8 cellular contexts compared by ENCODE assay signal in genomic region chr1:10514490-10515235, GRCh38. TPM values are rescaled to one million over a fixed set of nuclear protein-coding genes. Genes with fewer than 3 reads are reported as not detected.
DNase-seq lines count a peak whose midpoint lies in the region; TF ChIP-seq lines count a peak whose summit lies in the region.

No MANE protein-coding gene starts in this region.

- in situ Hi-C loops in GM23248 (cut with MboI), result loop anchor here (5.0 kb wide), 1 partner anchor 348 kb away; no protein-coding TSS in a partner anchor

- H3K4me1 Mint-ChIP-seq in activated CD4-positive, alpha-beta memory T cell treated with anti-CD3 and anti-CD28 coated beads for 36 hours (ENCODE audit: low read depth), result peaks cover 78% of the 10 kb centered on the region
- H3K4me1 Mint-ChIP-seq in activated T-helper 2 cell treated with anti-CD3 and anti-CD28 coated beads, Interferon-gamma antibody, Interleukin-2, Interleukin-4, amounts not matched to agents 10 μg/mL and 5 μg/mL and 100 μg/mL, durations not matched to agents 14 hours and 24 hours and 36 hours (ENCODE audit: low read depth), result peaks cover 68% of the 10 kb centered on the region

- H3K9me3 Mint-ChIP-seq in activated CD4-positive, alpha-beta memory T cell treated with anti-CD3 and anti-CD28 coated beads for 36 hours, result no peaks in the 10 kb centered on the region
- no peaks in the 10 kb centered on the region for H3K9me3 Mint-ChIP-seq in activated T-helper 2 cell treated with anti-CD3 and anti-CD28 coated beads, Interferon-gamma antibody, Interleukin-2, Interleukin-4, amounts not matched to agents 10 μg/mL and 5 μg/mL and 100 μg/mL, durations not matched to agents 14 hours and 24 hours and 36 hours

- H3K4me3 Mint-ChIP-seq in activated CD4-positive, alpha-beta memory T cell treated with anti-CD3 and anti-CD28 coated beads for 36 hours, result no peak overlapping the region
- no peak overlapping the region for H3K4me3 Mint-ChIP-seq in activated T-helper 2 cell treated with anti-CD3 and anti-CD28 coated beads, Interferon-gamma antibody, Interleukin-2, Interleukin-4, amounts not matched to agents 10 μg/mL and 5 μg/mL and 100 μg/mL, durations not matched to agents 14 hours and 24 hours and 36 hours (ENCODE audit: low read depth)

- DNase-seq in BJ (ENCODE audit: low read depth) (no peak), GM23248 (peak; percentile 63), NCI-H526 treated with DMSO at 0.1 percent for 48 hours (lab: John Stamatoyannopoulos, UW) (peak; percentile 9), cerebellar cortex (ENCODE audit: low spot score) (peak; percentile 56), SIG-M5 treated with dmso at 0.1 percent for 504 hours (lab: John Stamatoyannopoulos, UW; ENCODE audit: unreplicated experiment) (no peak)
- no peak for DNase-seq in activated CD4-positive, alpha-beta memory T cell treated with anti-CD3 and anti-CD28 coated beads for 36 hours
- DNase-seq in activated T-helper 2 cell treated with anti-CD3 and anti-CD28 coated beads, Interferon-gamma antibody, Interleukin-2, Interleukin-4, amounts not matched to agents 10 μg/mL and 5 μg/mL and 100 μg/mL, durations not matched to agents 14 hours and 24 hours and 36 hours (ENCODE audit: low spot score), result no peak

- H3K9me3 ChIP-seq in GM23248 (ENCODE audit: low read depth) (no peaks in the 10 kb centered on the region), neural cell (ENCODE audit: low read length) (no peaks in the 10 kb centered on the region)

- no peak overlapping the region for H3K9ac ChIP-seq in GM23248
- H3K9ac ChIP-seq in neural cell (ENCODE audit: low read length), result no peak overlapping the region

- H3K36me3 Mint-ChIP-seq in activated CD4-positive, alpha-beta memory T cell treated with anti-CD3 and anti-CD28 coated beads for 36 hours, result peaks cover 2% of the 10 kb centered on the region
- H3K36me3 Mint-ChIP-seq in activated T-helper 2 cell treated with anti-CD3 and anti-CD28 coated beads, Interferon-gamma antibody, Interleukin-2, Interleukin-4, amounts not matched to agents 10 μg/mL and 5 μg/mL and 100 μg/mL, durations not matched to agents 14 hours and 24 hours and 36 hours (ENCODE audit: low read depth), result peaks cover 26% of the 10 kb centered on the region

- TF ChIP-seq EP300 in neural cell (conservative IDR thresholded peaks at IDR 0.05; ENCODE audit: poor library complexity, severe bottlenecking), result no peak

- CTCF ChIA-PET in BJ (lab: Yijun Ruan, JAX), result interaction anchor here (0.6 to 9.4 kb wide), 7 partner anchors 14 to 428 kb away, joined by 3 to 99 read pairs (median 4); no protein-coding TSS in a partner anchor
- CTCF ChIA-PET in activated CD4-positive, alpha-beta memory T cell treated with anti-CD3 and anti-CD28 coated beads for 36 hours (lab: Charles Lee), result interaction anchor here (1.2 to 9.9 kb wide), 2 partner anchors 19 to 178 kb away, joined by 4 to 159 read pairs; no protein-coding TSS in a partner anchor

- H3K27ac Mint-ChIP-seq in activated CD4-positive, alpha-beta memory T cell treated with anti-CD3 and anti-CD28 coated beads for 36 hours, result no peak overlapping the region
- H3K27ac Mint-ChIP-seq in activated T-helper 2 cell treated with anti-CD3 and anti-CD28 coated beads, Interferon-gamma antibody, Interleukin-2, Interleukin-4, amounts not matched to agents 10 μg/mL and 5 μg/mL and 100 μg/mL, durations not matched to agents 14 hours and 24 hours and 36 hours, result no peak overlapping the region

- peaks cover 87% of the 10 kb centered on the region for H3K79me2 ChIP-seq in GM23248 (ENCODE audit: insufficient read depth)
- H3K79me2 ChIP-seq in neural cell (replicated peaks; ENCODE audit: insufficient read depth, low read length), result peaks cover 9% of the 10 kb centered on the region

- H3K27ac ChIP-seq in GM23248 (no peak overlapping the region), neural cell (ENCODE audit: low read length) (no peak overlapping the region)

- no peaks in the 10 kb centered on the region for H3K9me2 ChIP-seq in GM23248 (ENCODE audit: insufficient read depth)
- no peaks in the 10 kb centered on the region for H3K9me2 ChIP-seq in neural cell (ENCODE audit: insufficient read depth, low read length)

- peaks cover 28% of the 10 kb centered on the region for H3K4me1 ChIP-seq in GM23248 (ENCODE audit: insufficient read depth)

- H3K4me3 ChIP-seq in BJ (ENCODE audit: low read depth, low read length), result no peak overlapping the region
- H3K4me3 ChIP-seq in GM23248, result no peak overlapping the region
- H3K4me3 ChIP-seq in neural cell (ENCODE audit: low read length), result no peak overlapping the region

- H3K27me3 Mint-ChIP-seq in activated CD4-positive, alpha-beta memory T cell treated with anti-CD3 and anti-CD28 coated beads for 36 hours, result no peaks in the 10 kb centered on the region
- H3K27me3 Mint-ChIP-seq in activated T-helper 2 cell treated with anti-CD3 and anti-CD28 coated beads, Interferon-gamma antibody, Interleukin-2, Interleukin-4, amounts not matched to agents 10 μg/mL and 5 μg/mL and 100 μg/mL, durations not matched to agents 14 hours and 24 hours and 36 hours (ENCODE audit: low read depth), result no peaks in the 10 kb centered on the region

- POLR2A ChIA-PET in BJ (lab: Charles Lee), result no interaction called here
- POLR2A ChIA-PET in activated CD4-positive, alpha-beta memory T cell treated with anti-CD3 and anti-CD28 coated beads for 36 hours (lab: Charles Lee), result no interaction called here

- WGBS in GM23248 (ENCODE audit: low coverage in 1 of 2, low lambda C conversion rate in 2 of 2, missing lambda C conversion rate in 2 of 2), 2 experiments, result 83 to 88% methylated on average over 8 of the region's 8 CpGs

- TF ChIP-seq RAD21 in neural cell (conservative IDR thresholded peaks at IDR 0.05), result peak; percentile 82

- H2AFZ ChIP-seq in GM23248, result no peak overlapping the region
- H2AFZ ChIP-seq in neural cell (ENCODE audit: low read depth, low read length), result no peak overlapping the region

- H3K27me3 ChIP-seq in BJ (ENCODE audit: control insufficient read depth, insufficient read depth, low read length), result no peaks in the 10 kb centered on the region
- no peaks in the 10 kb centered on the region for H3K27me3 ChIP-seq in GM23248 (replicated peaks; ENCODE audit: insufficient read depth)
- no peaks in the 10 kb centered on the region for H3K27me3 ChIP-seq in neural cell (ENCODE audit: insufficient read depth, low read depth, low read length)

- TF ChIP-seq CTCF in BJ (IDR thresholded peaks at IDR 0.05; ENCODE audit: insufficient read depth, low read depth, low read length) (peak; percentile 66), neural cell (IDR thresholded peaks at IDR 0.05; ENCODE audit: poor library complexity, severe bottlenecking) (peak; percentile 76)

- no peaks in the 10 kb centered on the region; the same call in 1 of the 2 replicates for H3K36me3 ChIP-seq in BJ (ENCODE audit: control insufficient read depth, insufficient read depth, low read length)
- H3K36me3 ChIP-seq in GM23248 (ENCODE audit: low read depth), result no peaks in the 10 kb centered on the region
- H3K36me3 ChIP-seq in neural cell (ENCODE audit: insufficient read depth, low read length), result no peaks in the 10 kb centered on the region

- H3F3A ChIP-seq in GM23248 (ENCODE audit: insufficient read depth), result peaks cover 39% of the 10 kb centered on the region
- peaks cover 5% of the 10 kb centered on the region for H3F3A ChIP-seq in neural cell (ENCODE audit: insufficient read depth, low read length, poor library complexity, severe bottlenecking)

- intact Hi-C loops in activated CD4-positive, alpha-beta memory T cell treated with anti-CD3 and anti-CD28 coated beads for 36 hours (cut with micrococcal nuclease), result loop anchor here (5.0 to 10.0 kb wide), 2 partner anchors 300 to 612 kb away; partner anchors contain the start of gene KIF1B
- intact Hi-C loops in activated T-helper 2 cell treated with anti-CD3 and anti-CD28 coated beads, Interferon-gamma antibody, Interleukin-2, Interleukin-4, amounts not matched to agents 10 μg/mL and 5 μg/mL and 100 μg/mL, durations not matched to agents 14 hours and 24 hours and 36 hours (cut with micrococcal nuclease), result loop anchor here (5.0 to 10.0 kb wide), 4 partner anchors 50 to 428 kb away; partner anchors contain the start of gene CASZ1

- no peaks in the 10 kb centered on the region for H4K20me1 ChIP-seq in GM23248 (ENCODE audit: insufficient read depth)
- no peaks in the 10 kb centered on the region for H4K20me1 ChIP-seq in neural cell (ENCODE audit: insufficient read depth)

- H3K4me2 ChIP-seq in GM23248 (ENCODE audit: unreplicated experiment), result no peak overlapping the region
- H3K4me2 ChIP-seq in neural cell (ENCODE audit: low read length), result no peak overlapping the region

TF ChIP-seq in neural cell, 6 proteins besides CTCF, POLR2A, EP300 and RAD21:
- no peak for TF ChIP-seq POLR2AphosphoS5 (IDR thresholded peaks at IDR 0.05)
- TF ChIP-seq SMC3 (conservative IDR thresholded peaks at IDR 0.05; ENCODE audit: poor library complexity), result peak; percentile 79

RNA-seq across cellular contexts. Expression of gene PEX14, which starts 39.9 kb away (rescaled TPM):
- 3.3 and 10.1 TPM in 2 replicates for polyA plus RNA-seq in BJ (2011; rRNA removed)
- polyA minus RNA-seq in BJ (2011; rRNA and poly(A)+ RNA removed), result 4.8 and 5.7 TPM in 2 replicates
- 13.9 and 16.9 TPM in 2 replicates for total RNA-seq in GM23248 (2014; rRNA removed; shearing (Covaris generic))
- 20.1 and 22.4 TPM in 2 replicates for polyA plus RNA-seq in GM23248 (2016; fragmentation: Nextera tagmentation; extraction: Ambion mirVana)
- 13.5 and 18.3 TPM in 2 replicates for polyA plus RNA-seq in neural cell
- 11.7 and 13.4 TPM in 2 replicates for polyA minus RNA-seq in neural cell
- total RNA-seq in activated CD4-positive, alpha-beta memory T cell treated with anti-CD3 and anti-CD28 coated beads for 36 hours, result 10 to 100 TPM; 17.3 to 17.6 TPM
- 23.1 and 25.1 TPM in 2 replicates for total RNA-seq in activated T-helper 2 cell treated with anti-CD3 and anti-CD28 coated beads, Interferon-gamma antibody, Interleukin-2, Interleukin-4, amounts not matched to agents 10 μg/mL and 5 μg/mL and 100 μg/mL, durations not matched to agents 14 hours and 24 hours and 36 hours

RNA-seq across cellular contexts. Expression of gene DFFA, which starts 42.3 kb away (rescaled TPM):
- polyA plus RNA-seq in BJ (2011; rRNA removed) (33.2 and 33.8 TPM in 2 replicates), GM23248 (2016; fragmentation: Nextera tagmentation; extraction: Ambion mirVana) (50.3 and 52.5 TPM in 2 replicates), neural cell (32.2 and 32.7 TPM in 2 replicates)
- 23.5 and 31.6 TPM in 2 replicates for polyA minus RNA-seq in BJ (2011; rRNA and poly(A)+ RNA removed)
- 27.9 and 35.0 TPM in 2 replicates for total RNA-seq in GM23248 (2014; rRNA removed; shearing (Covaris generic))
- polyA minus RNA-seq in neural cell, result 34.5 and 39.0 TPM in 2 replicates
- 10 to 100 TPM; 32.0 to 32.8 TPM for total RNA-seq in activated CD4-positive, alpha-beta memory T cell treated with anti-CD3 and anti-CD28 coated beads for 36 hours
- 52.9 and 53.8 TPM in 2 replicates for total RNA-seq in activated T-helper 2 cell treated with anti-CD3 and anti-CD28 coated beads, Interferon-gamma antibody, Interleukin-2, Interleukin-4, amounts not matched to agents 10 μg/mL and 5 μg/mL and 100 μg/mL, durations not matched to agents 14 hours and 24 hours and 36 hours

Comparison
In these comparisons a context has a peak if more than half of its experiments do, and no peak if none do; other contexts are left out.
1. DNase-seq: peak in GM23248 (single experiment), NCI-H526 treated with DMSO at 0.1 percent for 48 hours (single experiment) and cerebellar cortex (single experiment); none in BJ (single experiment), activated CD4-positive, alpha-beta memory T cell treated with anti-CD3 and anti-CD28 coated beads for 36 hours (single experiment), SIG-M5 treated with dmso at 0.1 percent for 504 hours (single experiment) and activated T-helper 2 cell treated with anti-CD3 and anti-CD28 coated beads, Interferon-gamma antibody, Interleukin-2, Interleukin-4, amounts not matched to agents 10 μg/mL and 5 μg/mL and 100 μg/mL, durations not matched to agents 14 hours and 24 hours and 36 hours (single experiment).